ENCODE assay signal across 8 cellular contexts in the genomic region with DNA sequence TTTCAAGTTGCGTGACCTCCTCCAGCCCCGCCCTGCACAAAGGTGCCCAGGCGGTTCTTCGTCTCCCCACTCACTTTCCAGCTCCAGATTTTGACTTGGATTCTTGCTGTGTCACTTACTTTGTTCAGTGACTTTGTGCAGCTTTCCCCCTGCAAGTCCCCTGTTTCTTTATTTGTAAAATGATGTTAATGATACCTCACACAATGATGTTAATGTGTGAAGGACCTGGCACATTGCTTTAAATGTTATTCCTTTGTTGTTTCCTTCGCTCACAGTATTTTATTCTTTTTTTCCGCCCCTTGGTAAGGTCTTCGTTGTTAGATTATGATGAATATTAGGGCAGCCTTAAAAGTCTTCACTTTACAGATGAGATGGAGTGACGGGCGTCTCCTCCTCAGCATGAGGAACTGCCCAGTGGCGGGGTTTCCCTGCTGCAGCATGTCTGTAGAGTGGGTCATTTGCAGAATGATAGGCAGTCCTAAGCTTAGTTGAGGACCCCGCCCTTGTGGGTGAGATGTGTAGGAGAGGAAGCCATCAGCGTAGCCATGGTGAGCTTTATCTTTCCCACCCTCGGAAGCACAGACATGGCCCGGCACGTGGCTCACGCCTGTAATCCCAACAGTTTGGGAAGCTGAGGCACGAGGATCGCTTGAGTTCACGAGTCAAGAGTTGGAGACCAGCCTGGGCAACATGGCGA. TPM values are rescaled to one million over a fixed set of nuclear protein-coding genes. Genes with fewer than 3 reads are reported as not detected.
DNase-seq lines count a peak whose midpoint lies in the region; ATAC-seq, FAIRE-seq and TF ChIP-seq lines count a peak whose summit lies in the region.

No MANE protein-coding gene starts in this region.

- H3K27ac ChIP-seq in HepG2 (ENCODE audit: extremely low read length, insufficient read depth, low read length) = peak overlapping the region; percentile 79

- TF ChIP-seq RAD21 in HepG2 (CRISPR knock-in tag; IDR thresholded peaks at IDR 0.05) = no peak

- BruUV-seq in HepG2 (replicated peaks; lab: Mats Ljungman, UMichigan) = no TSS peak

- H3K4me3 ChIP-seq in HepG2 (replicated peaks in 1 of 3; ENCODE audit: insufficient read depth in 1 of 3, low read depth in 2 of 3, low read length in 3 of 3) = peak overlapping the region; percentile 70 to 82 (median 78)

- POLR2A ChIA-PET in HepG2 (lab: Yijun Ruan, JAX) = interaction anchor here (0.5 to 4.6 kb wide), 8 partner anchors 9 to 75 kb away, joined by 3 to 29 read pairs (median 4); a partner anchor contains a TSS

- peak; percentile 60 for DNase-seq in CD14-positive monocyte (ENCODE audit: low spot score)
- DNase-seq in cerebellar cortex (ENCODE audit: low spot score) = peak; percentile 45
- DNase-seq in HepG2 (ENCODE audit: low spot score) = peak; percentile 16
- peak; percentile 65 for DNase-seq in stimulated activated naive B cell treated with anti-CD40 and anti-IgM and Interleukin-4, amounts not matched to agents 10 μg/mL and 1 μg/mL and 100 μg/mL, for 72 hours
- no peak for DNase-seq in amniotic stem cell (lab: John Stamatoyannopoulos, UW)

- H3K9me3 ChIP-seq in HepG2 (ENCODE audit: low read length) = no peaks in the 10 kb centered on the region

- in situ Hi-C loops in HepG2 (cut with HindIII; ENCODE audit: extremely low pct_ligation_motif_present, low pct_unique_long_range_greater_than_20kb) = no loop called here

- no peaks in the 10 kb centered on the region for H3K9me3 Mint-ChIP-seq in CD14-positive monocyte
- no peaks in the 10 kb centered on the region for H3K9me3 Mint-ChIP-seq in stimulated activated naive B cell treated with anti-CD40 and anti-IgM and Interleukin-4, amounts not matched to agents 10 μg/mL and 1 μg/mL and 100 μg/mL, for 72 hours

- peak overlapping the region; percentile 16 to 81 (median 74) for H3K27ac Mint-ChIP-seq in CD14-positive monocyte
- peak overlapping the region; percentile 100 for H3K27ac Mint-ChIP-seq in stimulated activated naive B cell treated with anti-CD40 and anti-IgM and Interleukin-4, amounts not matched to agents 10 μg/mL and 1 μg/mL and 100 μg/mL, for 72 hours

- H3K4me2 ChIP-seq in HepG2 (ENCODE audit: low read depth, low read length) = peak overlapping the region; percentile 91

- peaks cover 21% of the 10 kb centered on the region for H3K4me1 Mint-ChIP-seq in CD14-positive monocyte
- H3K4me1 Mint-ChIP-seq in stimulated activated naive B cell treated with anti-CD40 and anti-IgM and Interleukin-4, amounts not matched to agents 10 μg/mL and 1 μg/mL and 100 μg/mL, for 72 hours = peaks cover 12 to 20% of the 10 kb centered on the region in 2 donors

- WGBS in HepG2 (ENCODE audit: low lambda C conversion rate) = 69% methylated on average over 18 of the region's 20 CpGs

- no peak for TF ChIP-seq CTCF in CD14-positive monocyte (IDR thresholded peaks at IDR 0.05)
- TF ChIP-seq CTCF in HepG2 (CRISPR knock-in tag; IDR thresholded peaks at IDR 0.05) = no peak

- H3K27me3 ChIP-seq in HepG2 (ENCODE audit: control insufficient read depth in 1 of 2, insufficient read depth in 2 of 2, low read length in 2 of 2) = no peaks in the 10 kb centered on the region

- TF ChIP-seq EP300 in HepG2 (IDR thresholded peaks at IDR 0.05; ENCODE audit: low read depth in 2 of 2, low read length in 2 of 2) = no peak
- TF ChIP-seq EP300 in HepG2 (CRISPR knock-in tag; IDR thresholded peaks at IDR 0.05; ENCODE audit: borderline replicate concordance) = no peak

- 0 out of 5 replicates have a peak, but pooled peaks cover 0 to 4% of the 10 kb centered on the region in 2 experiments for H3K36me3 ChIP-seq in HepG2 (replicated peaks in 1 of 2; ENCODE audit: control insufficient read depth in 1 of 2, insufficient read depth in 2 of 2, low read length in 2 of 2)

- TF ChIP-seq POLR2A in Raji (IDR thresholded peaks at IDR 0.05; ENCODE audit: insufficient read depth, low read depth, low read length) = peak; percentile 42; the same call in 1 of the 2 replicates
- no peak for TF ChIP-seq POLR2A in HepG2 (IDR thresholded peaks at IDR 0.05; ENCODE audit: insufficient read depth in 1 of 2, low read depth in 2 of 2, low read length in 2 of 2)

- H3K79me2 ChIP-seq in HepG2 (ENCODE audit: insufficient read depth, low read length) = no peaks in the 10 kb centered on the region

- H4K20me1 ChIP-seq in HepG2 (ENCODE audit: insufficient read depth, low read length) = no peaks in the 10 kb centered on the region

- H3K27me3 Mint-ChIP-seq in CD14-positive monocyte (ENCODE audit: low read depth in 3 of 3) = peaks cover 0 to 2% (median 0%) of the 10 kb centered on the region in 3 donors
- H3K27me3 Mint-ChIP-seq in stimulated activated naive B cell treated with anti-CD40 and anti-IgM and Interleukin-4, amounts not matched to agents 10 μg/mL and 1 μg/mL and 100 μg/mL, for 72 hours = no peaks in the 10 kb centered on the region

- peaks cover 3 to 12% of the 10 kb centered on the region in 2 donors for H3K36me3 Mint-ChIP-seq in CD14-positive monocyte
- H3K36me3 Mint-ChIP-seq in stimulated activated naive B cell treated with anti-CD40 and anti-IgM and Interleukin-4, amounts not matched to agents 10 μg/mL and 1 μg/mL and 100 μg/mL, for 72 hours = peaks cover 7 to 24% of the 10 kb centered on the region in 2 donors

- H2AFZ ChIP-seq in HepG2 (ENCODE audit: low read length) = peak overlapping the region; percentile 48

- CTCF ChIA-PET in HepG2 (lab: Yijun Ruan, JAX; ENCODE audit: low intra/inter-chr PET ratio, low total read pairs) = no interaction called here

- peak overlapping the region; percentile 86 to 96 for H3K4me3 Mint-ChIP-seq in CD14-positive monocyte
- H3K4me3 Mint-ChIP-seq in stimulated activated naive B cell treated with anti-CD40 and anti-IgM and Interleukin-4, amounts not matched to agents 10 μg/mL and 1 μg/mL and 100 μg/mL, for 72 hours = peak overlapping the region; percentile 94 to 99

- peak overlapping the region; percentile 84 for H3K9ac ChIP-seq in HepG2 (ENCODE audit: insufficient read depth, low read depth, low read length)

- no peak for FAIRE-seq in HepG2 (lab: Jason Lieb, UNC)

- ATAC-seq in GM18868 (IDR thresholded peaks at IDR 0.05; ENCODE audit: unreplicated experiment) (peak; percentile 61), HG03378 (IDR thresholded peaks at IDR 0.05; ENCODE audit: unreplicated experiment) (peak; percentile 49), HepG2 (peak; percentile 16)
- peak; percentile 76 to 83 for ATAC-seq in stimulated activated naive B cell treated with anti-CD40 and anti-IgM and Interleukin-4, amounts not matched to agents 10 μg/mL and 1 μg/mL and 100 μg/mL, for 72 hours (replicated peaks)

- intact Hi-C loops in CD14-positive monocyte (cut with micrococcal nuclease) = no loop called here
- intact Hi-C loops in HepG2 (cut with micrococcal nuclease; ENCODE audit: unreplicated experiment) = loop anchor here (1.0 to 2.0 kb wide), 2 partner anchors 23 to 66 kb away; a partner anchor contains a TSS

- H3K4me1 ChIP-seq in HepG2 (ENCODE audit: insufficient read depth, low read length) = peaks cover 44% of the 10 kb centered on the region

TF ChIP-seq in HepG2, 621 proteins besides CTCF, POLR2A, EP300 and RAD21 (continues in another document):
- no peak for TF ChIP-seq ERF (CRISPR knock-in tag; IDR thresholded peaks at IDR 0.05)
- peak; percentile 72 for TF ChIP-seq ZBTB38 (CRISPR knock-in tag; IDR thresholded peaks at IDR 0.05)
- TF ChIP-seq ZNF20 (CRISPR knock-in tag; IDR thresholded peaks at IDR 0.05) = no peak
- TF ChIP-seq ZNF7 (CRISPR knock-in tag; IDR thresholded peaks at IDR 0.05) = no peak
- 0 out of 2 replicates have a peak, but pooled peaks have one; percentile 23 for TF ChIP-seq ZNF430 (CRISPR knock-in tag; IDR thresholded peaks at IDR 0.05)
- TF ChIP-seq ZNF501 (CRISPR knock-in tag; IDR thresholded peaks at IDR 0.05) = peak; percentile 42; the same call in 1 of the 2 replicates
- TF ChIP-seq ZBTB20 (CRISPR knock-in tag; IDR thresholded peaks at IDR 0.05; ENCODE audit: borderline replicate concordance, low read depth) = no peak
- no peak for TF ChIP-seq RELA (CRISPR knock-in tag; IDR thresholded peaks at IDR 0.05)

RNA-seq across cellular contexts. Expression of a gene that starts 0.7 kb away (rescaled TPM):
- polyA plus RNA-seq in CD14-positive monocyte (10 to 100 TPM; 24.6 to 30.5 TPM), HepG2 (2011; rRNA removed) (41.4 and 43.4 TPM in 2 replicates)
- 49.1 and 54.3 TPM in 2 replicates for total RNA-seq in HepG2 (2016; rRNA removed; fragmentation: Illumina TruSeq; extraction: Trizol)
- 8.5 and 10.3 TPM in 2 replicates for total RNA-seq in HepG2 (2016; cell fraction: cytosol; rRNA removed; fragmentation: Illumina TruSeq; extraction: Trizol; ENCODE audit: low read depth)
- total RNA-seq in HepG2 (2016; cell fraction: insoluble cytoplasmic fraction; rRNA removed; fragmentation: Illumina TruSeq; extraction: Trizol) = 50.7 and 55.5 TPM in 2 replicates
- 15.4 and 15.6 TPM in 2 replicates for total RNA-seq in HepG2 (2016; cell fraction: membrane; rRNA removed; fragmentation: Illumina TruSeq; extraction: Trizol)
- total RNA-seq in HepG2 (2016; cell fraction: nucleus; rRNA removed; fragmentation: Illumina TruSeq; extraction: Trizol) = 42.6 and 44.4 TPM in 2 replicates
- polyA plus RNA-seq in HepG2 (2011; cell fraction: cytosol; rRNA removed) = 10.6 and 16.0 TPM in 2 replicates
- polyA plus RNA-seq in HepG2 (2011; cell fraction: nucleus; rRNA removed) = 89.2 and 101 TPM in 2 replicates
- polyA plus RNA-seq in HepG2 (2012) = 26.0 and 34.9 TPM in 2 replicates
- polyA plus RNA-seq in HepG2 (2016; cell fraction: cytosol; fragmentation: Illumina TruSeq; extraction: Trizol; ENCODE audit: low read depth) = 14.8 and 14.9 TPM in 2 replicates
- 47.6 and 48.6 TPM in 2 replicates for polyA plus RNA-seq in HepG2 (2016; cell fraction: insoluble cytoplasmic fraction; fragmentation: Illumina TruSeq; extraction: Trizol; ENCODE audit: low read depth)
- 10.6 and 12.0 TPM in 2 replicates for polyA plus RNA-seq in HepG2 (2016; cell fraction: membrane; fragmentation: Illumina TruSeq; extraction: Trizol; ENCODE audit: low read depth)
- 78.3 and 81.9 TPM in 2 replicates for polyA plus RNA-seq in HepG2 (2016; cell fraction: nucleus; fragmentation: Illumina TruSeq; extraction: Trizol; ENCODE audit: insufficient read depth, low read depth)
- polyA minus RNA-seq in HepG2 (2011; rRNA and poly(A)+ RNA removed; ENCODE audit: low replicate concordance) = 7.3 and 20.3 TPM in 2 replicates
- 4.6 and 5.9 TPM in 2 replicates for polyA minus RNA-seq in HepG2 (2011; cell fraction: cytosol; rRNA and poly(A)+ RNA removed)
- polyA minus RNA-seq in HepG2 (2011; cell fraction: nucleus; rRNA and poly(A)+ RNA removed) = 32.6 and 33.7 TPM in 2 replicates

Comparison
In these comparisons a context has a peak if more than half of its experiments do, and no peak if none do; other contexts are left out.
1. ATAC-seq: peak in every context shown above with its lines; median percentile 80 in stimulated activated naive B cell treated with anti-CD40 and anti-IgM and Interleukin-4, amounts not matched to agents 10 μg/mL and 1 μg/mL and 100 μg/mL, for 72 hours; 61 in GM18868; 49 in HG03378; 16 in HepG2.